Comparison of ENCODE assay signal across 12 cellular contexts in genomic region chr22:19799322-19800190, GRCh38. TPM values are rescaled to one million over a fixed set of nuclear protein-coding genes. Genes with fewer than 3 reads are reported as not detected.
DNase-seq lines count a peak whose midpoint lies in the region; ATAC-seq, FAIRE-seq and TF ChIP-seq lines count a peak whose summit lies in the region.
"Had no signal": no experiment of that assay in that cellular context is flagged by ENCODE, and none has a peak within 500 bp of the region (broad histone marks: within the 10 kb centered on the region; RNA-seq: fewer than 3 reads in every experiment).

No MANE protein-coding gene starts in this region.

- no peak for TF ChIP-seq CTCF in RWPE2 (IDR thresholded peaks at IDR 0.05; ENCODE audit: poor library complexity, severe bottlenecking)
- peak; percentile 27 for TF ChIP-seq CTCF in fibroblast of mammary gland (conservative IDR thresholded peaks at IDR 0.05; ENCODE audit: control insufficient read depth, insufficient read depth, low read depth, low read length)

- ATAC-seq in RWPE2 (ENCODE audit: low read depth) = no peak
- ATAC-seq in GM19397 (IDR thresholded peaks at IDR 0.05; ENCODE audit: unreplicated experiment) = no peak
- no peak for ATAC-seq in GM21619 (IDR thresholded peaks at IDR 0.05; ENCODE audit: unreplicated experiment)

- FAIRE-seq in frontal cortex (lab: Jason Lieb, UNC) = no peak
- FAIRE-seq: GM18507 had no signal

- no peaks in the 10 kb centered on the region for H3K36me3 ChIP-seq in RWPE2 (ENCODE audit: low read depth)

- no peaks in the 10 kb centered on the region for H3K27me3 ChIP-seq in RWPE2 (ENCODE audit: insufficient read depth, poor library complexity, severe bottlenecking)

- intact Hi-C loops in posterior vena cava (cut with DNase I) = no loop called here

- peaks cover 1% of the 10 kb centered on the region for H3K4me1 ChIP-seq in RWPE2 (ENCODE audit: insufficient read depth, poor library complexity, severe bottlenecking)

- H3K27ac ChIP-seq in RWPE2 (ENCODE audit: poor library complexity, severe bottlenecking) = no peak overlapping the region

- DNase-seq in EH (ENCODE audit: low read depth) = peak; percentile 98
- peak; percentile 56 for DNase-seq in RWPE2 (ENCODE audit: low spot score)
- DNase-seq in fibroblast of mammary gland (ENCODE audit: low read depth) = peak; percentile 97
- peak; percentile 88 for DNase-seq in posterior vena cava (ENCODE audit: low spot score)
- DNase-seq in frontal cortex (ENCODE audit: low spot score in 2 of 2) = no peak
- no peak for DNase-seq in D341Med (ENCODE audit: low spot score)
- DNase-seq: activated B cell treated with CpG ODN at 0.5 μM for 24 hours; effector memory CD4-positive, alpha-beta T cell; retina had no signal

- H3K4me3 ChIP-seq in RWPE2 (ENCODE audit: severe bottlenecking) (no peak overlapping the region), fibroblast of mammary gland (ENCODE audit: control insufficient read depth, low read depth, low read length) (no peak overlapping the region)

- peaks cover 3% of the 10 kb centered on the region for H3K9me3 ChIP-seq in RWPE2 (ENCODE audit: severe bottlenecking)

RNA-seq across cellular contexts. Expression of gene TBX1, which starts 39.0 kb away (rescaled TPM):
- total RNA-seq in posterior vena cava = 1 to 10 TPM; 7.5 to 8.1 TPM
- total RNA-seq in frontal cortex = not detected
- total RNA-seq: activated B cell treated with CpG ODN at 0.5 μM for 24 hours had no signal

RNA-seq across cellular contexts. Expression of gene GNB1L, which starts 55.1 kb away (rescaled TPM):
- 1 to 10 TPM; 3.6 to 3.9 TPM for total RNA-seq in posterior vena cava
- total RNA-seq in frontal cortex = 2.9 TPM

RNA-seq across cellular contexts. Expression of gene RTL10, which starts 55.1 kb away (rescaled TPM):
- total RNA-seq in posterior vena cava (1 to 10 TPM; 7.6 to 8.6 TPM), frontal cortex (13.0 TPM)

Comparison
In these comparisons a context has a peak if more than half of its experiments do, and no peak if none do; other contexts are left out.
1. DNase-seq: peak in EH (single experiment), RWPE2 (single experiment), fibroblast of mammary gland (single experiment) and posterior vena cava (single experiment); none in frontal cortex (0 of 2) and D341Med (single experiment).